20 cellular contexts compared by ENCODE assay signal in genomic region chr9:125608488-125609224, GRCh38.
A peak's percentile ranks its signal among the peaks of the same experiment; 100 is the strongest.
DNase-seq lines count a peak whose midpoint lies in the region; ATAC-seq and TF ChIP-seq lines count a peak whose summit lies in the region.
"Had no signal": no experiment of that assay in that cellular context is flagged by ENCODE, and none has a peak within 500 bp of the region (broad histone marks: within the 10 kb centered on the region; RNA-seq: fewer than 3 reads in every experiment).

No MANE protein-coding gene starts in this region.

- CTCF ChIA-PET in AG04450 (lab: Charles Lee), result interaction anchor here (1.7 kb wide), 1 partner anchor 50 kb away, joined by 6 read pairs; no protein-coding TSS in a partner anchor

- TF ChIP-seq CTCF in AG04450 (IDR thresholded peaks at IDR 0.05; ENCODE audit: low read depth, low read length) (no peak), GM23338 (conservative IDR thresholded peaks at IDR 0.05; ENCODE audit: low read depth in 2 of 2) (no peak)

- H3K36me3 ChIP-seq in GM23338 (ENCODE audit: insufficient read depth) (no peaks in the 10 kb centered on the region), Karpas-422 (ENCODE audit: insufficient read depth, low read length) (no peaks in the 10 kb centered on the region)
- H3K36me3 ChIP-seq: ascending aorta, upper lobe of left lung had no signal

- H3K27me3 Mint-ChIP-seq in GM23338 (ENCODE audit: insufficient read depth, low read depth, poor library complexity), result peaks cover 3% of the 10 kb centered on the region
- H3K27me3 Mint-ChIP-seq in activated naive CD8-positive, alpha-beta T cell treated with anti-CD3 and anti-CD28 coated beads, Interleukin-2, amount 50 U/mL, for 24 hours, result no peaks in the 10 kb centered on the region
- H3K27me3 Mint-ChIP-seq: activated CD8-positive, alpha-beta memory T cell treated with anti-CD3 and anti-CD28 coated beads, Interleukin-2, amount 10 ng/mL, durations not matched to agents 7 days and 5 days had no signal

- H3K4me2 ChIP-seq in GM23338 (peak overlapping the region; percentile 22; the same call in 1 of the 2 replicates), Karpas-422 (ENCODE audit: low read depth, low read length, poor library complexity, severe bottlenecking) (no peak overlapping the region)

- DNase-seq in AG04450 (ENCODE audit: low read depth, low spot score) (peak; percentile 10), GM23338 (ENCODE audit: low spot score) (peak; percentile 23), left lobe of liver (ENCODE audit: low spot score) (no peak), COR-L47 (lab: John Stamatoyannopoulos, UW) (no peak), Karpas-422 (no peak)
- DNase-seq in activated naive CD8-positive, alpha-beta T cell treated with anti-CD3 and anti-CD28 coated beads, Interleukin-2, amount 50 U/mL, for 24 hours, result no peak
- DNase-seq in activated effector memory CD4-positive, alpha-beta T cell treated with anti-CD3 and anti-CD28 coated beads, Interleukin-2, amount 50 U/mL, for 16 hours, result no peak
- DNase-seq: activated CD4-positive, CD25-positive, alpha-beta regulatory T cell; activated CD8-positive, alpha-beta memory T cell treated with anti-CD3 and anti-CD28 coated beads, Interleukin-2, amount 10 ng/mL, durations not matched to agents 7 days and 5 days; activated effector memory CD4-positive, alpha-beta T cell treated with Interleukin-2 at 50 U/mL for 16 hours; foreskin melanocyte; left cardiac atrium; mucosa of descending colon; NCI-H1105 treated with DMSO at 0.1 percent for 48 hours; NCI-H2171; NCI-H774; nucleus accumbens; stimulated activated naive CD8-positive, alpha-beta T cell treated with anti-CD3 and anti-CD28 coated beads, Interleukin-15, Interleukin-2, amounts not matched to agents 100 U/mL and 50 U/mL, for 24 hours; upper lobe of left lung had no signal

- H3K4me1 ChIP-seq in GM23338 (ENCODE audit: insufficient read depth) (peaks cover 46% of the 10 kb centered on the region), Karpas-422 (ENCODE audit: low read length) (no peaks in the 10 kb centered on the region)
- H3K4me1 ChIP-seq: ascending aorta had no signal

- H3K9me3 Mint-ChIP-seq in GM23338, result no peaks in the 10 kb centered on the region
- no peaks in the 10 kb centered on the region for H3K9me3 Mint-ChIP-seq in activated naive CD8-positive, alpha-beta T cell treated with anti-CD3 and anti-CD28 coated beads, Interleukin-2, amount 50 U/mL, for 24 hours

- no peak overlapping the region for H3K4me3 Mint-ChIP-seq in GM23338
- no peak overlapping the region for H3K4me3 Mint-ChIP-seq in activated naive CD8-positive, alpha-beta T cell treated with anti-CD3 and anti-CD28 coated beads, Interleukin-2, amount 50 U/mL, for 24 hours
- H3K4me3 Mint-ChIP-seq: activated CD8-positive, alpha-beta memory T cell treated with anti-CD3 and anti-CD28 coated beads, Interleukin-2, amount 10 ng/mL, durations not matched to agents 7 days and 5 days had no signal

- peaks cover 55% of the 10 kb centered on the region for H3K4me1 Mint-ChIP-seq in GM23338
- peaks cover 33% of the 10 kb centered on the region for H3K4me1 Mint-ChIP-seq in activated naive CD8-positive, alpha-beta T cell treated with anti-CD3 and anti-CD28 coated beads, Interleukin-2, amount 50 U/mL, for 24 hours

- H3K27me3 ChIP-seq in AG04450 (ENCODE audit: control insufficient read depth, insufficient read depth, low read length), result no peaks in the 10 kb centered on the region
- no peaks in the 10 kb centered on the region for H3K27me3 ChIP-seq in GM23338 (ENCODE audit: insufficient read depth)
- H3K27me3 ChIP-seq in Karpas-422 (ENCODE audit: low read length), result no peaks in the 10 kb centered on the region
- H3K27me3 ChIP-seq: ascending aorta, upper lobe of left lung had no signal

- ATAC-seq in GM23338 (peak; percentile 45; the same call in 2 of the 3 replicates), left lobe of liver (peak; percentile 21)
- no peak for ATAC-seq in activated naive CD8-positive, alpha-beta T cell treated with anti-CD3 and anti-CD28 coated beads, Interleukin-2, amount 50 U/mL, for 24 hours
- ATAC-seq: activated CD8-positive, alpha-beta memory T cell treated with anti-CD3 and anti-CD28 coated beads, Interleukin-2, amount 10 ng/mL, durations not matched to agents 7 days and 5 days; mucosa of descending colon; stimulated activated naive CD8-positive, alpha-beta T cell treated with anti-CD3 and anti-CD28 coated beads, Interleukin-15, Interleukin-2, amounts not matched to agents 100 U/mL and 50 U/mL, for 24 hours had no signal

- H3F3A ChIP-seq in GM23338 (replicated peaks; ENCODE audit: low read depth), result no peaks in the 10 kb centered on the region

- H3K27ac ChIP-seq in AG04450 (ENCODE audit: low read depth, low read length), result peak overlapping the region; percentile 31
- H3K27ac ChIP-seq in GM23338 (ENCODE audit: low read depth), result peak overlapping the region; percentile 29; the same call in 1 of the 2 replicates
- no peak overlapping the region for H3K27ac ChIP-seq in Karpas-422 (ENCODE audit: low read length)
- H3K27ac ChIP-seq: ascending aorta, upper lobe of left lung had no signal

- no peaks in the 10 kb centered on the region for H3K36me3 Mint-ChIP-seq in GM23338 (ENCODE audit: low read depth)
- H3K36me3 Mint-ChIP-seq in activated naive CD8-positive, alpha-beta T cell treated with anti-CD3 and anti-CD28 coated beads, Interleukin-2, amount 50 U/mL, for 24 hours (ENCODE audit: low read depth), result peaks cover 8% of the 10 kb centered on the region

- no peaks in the 10 kb centered on the region; the same call in 1 of the 2 replicates for H4K20me1 ChIP-seq in GM23338 (replicated peaks; ENCODE audit: insufficient read depth)
- peaks cover 87% of the 10 kb centered on the region for H4K20me1 ChIP-seq in Karpas-422 (ENCODE audit: insufficient read depth, low read depth, low read length)

- no peak overlapping the region for H3K9ac ChIP-seq in Karpas-422 (ENCODE audit: low read length)

- H3K4me3 ChIP-seq in AG04450 (ENCODE audit: low read depth, low read length) (no peak overlapping the region), GM23338 (no peak overlapping the region), Karpas-422 (ENCODE audit: low read length) (no peak overlapping the region)
- H3K4me3 ChIP-seq: ascending aorta, mucosa of descending colon, upper lobe of left lung had no signal

- H3K27ac Mint-ChIP-seq in GM23338, result no peak overlapping the region
- H3K27ac Mint-ChIP-seq in activated naive CD8-positive, alpha-beta T cell treated with anti-CD3 and anti-CD28 coated beads, Interleukin-2, amount 50 U/mL, for 24 hours, result peak overlapping the region; percentile 91
- H3K27ac Mint-ChIP-seq: activated CD8-positive, alpha-beta memory T cell treated with anti-CD3 and anti-CD28 coated beads, Interleukin-2, amount 10 ng/mL, durations not matched to agents 7 days and 5 days had no signal

- H3K9me3 ChIP-seq in AG04450 (ENCODE audit: control insufficient read depth, insufficient read depth, low read length) (no peaks in the 10 kb centered on the region), Karpas-422 (ENCODE audit: low read length) (no peaks in the 10 kb centered on the region)
- H3K9me3 ChIP-seq: ascending aorta, mucosa of descending colon, upper lobe of left lung had no signal

- H2AFZ ChIP-seq in GM23338 (no peak overlapping the region), Karpas-422 (ENCODE audit: low read length) (no peak overlapping the region)

- H3K79me2 ChIP-seq in GM23338 (replicated peaks; ENCODE audit: insufficient read depth) (peaks cover 83% of the 10 kb centered on the region), Karpas-422 (ENCODE audit: low read length) (peaks cover 18% of the 10 kb centered on the region)

- H3K9me2 ChIP-seq in GM23338 (ENCODE audit: insufficient read depth) (no peaks in the 10 kb centered on the region), Karpas-422 (replicated peaks; ENCODE audit: insufficient read depth, low read length) (no peaks in the 10 kb centered on the region)

- POLR2A ChIA-PET in AG04450 (lab: Yijun Ruan, JAX), result no interaction called here

TF ChIP-seq in GM23338, 12 proteins besides CTCF, POLR2A, EP300 and RAD21 (continues in another document):
- TF ChIP-seq EZH2 (IDR thresholded peaks at IDR 0.05; ENCODE audit: low read depth, unreplicated experiment), result no peak
- TF ChIP-seq EZH2phosphoT487 (IDR thresholded peaks at IDR 0.05; ENCODE audit: unreplicated experiment), result no peak
- TF ChIP-seq POLR2AphosphoS5 (IDR thresholded peaks at IDR 0.05; ENCODE audit: low read depth), result no peak
- no peak for TF ChIP-seq ETS1 (IDR thresholded peaks at IDR 0.05)
- no peak for TF ChIP-seq ZNF114 (CRISPR knock-in tag; IDR thresholded peaks at IDR 0.05)

Comparison
In these comparisons a context has a peak if more than half of its experiments do, and no peak if none do; other contexts are left out.
1. DNase-seq: peak in AG04450 (single experiment) and GM23338 (single experiment); none in activated naive CD8-positive, alpha-beta T cell treated with anti-CD3 and anti-CD28 coated beads, Interleukin-2, amount 50 U/mL, for 24 hours (single experiment), left lobe of liver (single experiment), COR-L47 (single experiment), Karpas-422 (single experiment) and activated effector memory CD4-positive, alpha-beta T cell treated with anti-CD3 and anti-CD28 coated beads, Interleukin-2, amount 50 U/mL, for 16 hours (single experiment).